Comparison of ENCODE assay signal across 14 cellular contexts in the genomic region with DNA sequence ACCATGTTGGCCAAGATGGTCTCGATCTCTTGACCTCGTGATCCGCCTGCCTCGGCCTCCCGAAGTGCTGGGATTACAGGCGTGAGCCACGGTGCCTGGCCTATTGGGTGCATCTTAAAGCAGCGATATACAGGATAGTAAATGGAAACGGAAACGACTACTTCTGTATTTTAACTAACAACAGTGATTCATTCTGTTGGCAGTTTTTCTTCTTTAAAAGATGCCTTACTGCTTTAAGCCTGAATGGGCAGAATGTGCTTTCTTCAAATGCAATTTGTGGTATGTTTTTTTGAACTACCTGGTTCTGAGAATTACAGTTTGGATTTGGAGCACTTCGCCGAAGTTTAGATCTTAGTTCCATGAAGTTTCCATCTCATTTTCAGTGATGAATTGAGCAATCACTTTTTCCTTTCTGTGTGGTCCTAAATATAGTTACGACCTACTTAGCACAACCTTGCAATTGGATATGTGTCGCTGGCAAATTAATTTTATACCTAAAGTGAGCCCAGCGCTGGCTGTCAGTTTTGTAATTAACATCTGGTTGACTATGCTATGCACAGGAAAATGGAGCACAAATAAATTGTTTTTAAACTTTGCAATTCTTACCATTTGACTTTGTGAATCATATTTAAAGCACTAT. TPM values are rescaled to one million over a fixed set of nuclear protein-coding genes. Genes with fewer than 3 reads are reported as not detected.
DNase-seq lines count a peak whose midpoint lies in the region; ATAC-seq, FAIRE-seq and TF ChIP-seq lines count a peak whose summit lies in the region.
"Had no signal": no experiment of that assay in that cellular context is flagged by ENCODE, and none has a peak within 500 bp of the region (broad histone marks: within the 10 kb centered on the region; RNA-seq: fewer than 3 reads in every experiment).

No MANE protein-coding gene starts in this region.

- WGBS in A549 (ENCODE audit: missing lambda C conversion rate): 83% methylated on average over 15 of the region's 15 CpGs

- H3K4me2 ChIP-seq in A549: no peak overlapping the region

- H3K4me1 Mint-ChIP-seq in WTC11 (peaks cover 48% of the 10 kb centered on the region), naive B cell (peaks cover 0 to 12% (median 7%) of the 10 kb centered on the region in 3 donors)

- no peaks in the 10 kb centered on the region for H3K27me3 ChIP-seq in MG63

- ATAC-seq in A549: no peak
- no peak for ATAC-seq in WTC11
- ATAC-seq in naive B cell (ENCODE audit: low read depth in 2 of 2): no peak
- no peak for ATAC-seq in GM19452 (IDR thresholded peaks at IDR 0.05; ENCODE audit: unreplicated experiment)
- ATAC-seq in HG03432 (IDR thresholded peaks at IDR 0.05; ENCODE audit: unreplicated experiment): no peak
- ATAC-seq in HG03378 (IDR thresholded peaks at IDR 0.05; ENCODE audit: unreplicated experiment): no peak

- no peak for TF ChIP-seq RAD21 in A549 (conservative IDR thresholded peaks at IDR 0.05 in 1 of 2, IDR thresholded peaks at IDR 0.05 in 1 of 2)

- H3K27ac Mint-ChIP-seq in WTC11: no peak overlapping the region
- H3K27ac Mint-ChIP-seq in naive B cell: no peak overlapping the region

- POLR2A ChIA-PET in A549 (lab: Yijun Ruan, JAX) (no interaction called here), WTC11 (lab: Charles Lee) (interaction anchor here (1.0 kb wide), 1 partner anchor 143 kb away, joined by 3 read pairs; no protein-coding TSS in a partner anchor)

- DNase-seq in A549 (ENCODE audit: low read depth in 1 of 2, low spot score in 1 of 2): no peak
- peak; percentile 6 for DNase-seq in EH (ENCODE audit: low read depth)
- no peak for DNase-seq in WTC11 (ENCODE audit: low spot score)
- no peak for DNase-seq in naive B cell
- no peak for DNase-seq in MG63
- DNase-seq: activated CD4-positive, alpha-beta T cell treated with anti-CD3 and anti-CD28 coated beads, Interleukin-2, amount 50 U/mL, for 4 hours; DMS53; lower lobe of right lung; NCI-H1048; NK-92 treated with Interleukin-12 subunit alpha and Interleukin-12 subunit beta, amount 100 ng/mL, for 24 hours; tibial artery had no signal

- CTCF ChIA-PET in A549 (lab: Yijun Ruan, JAX) (interaction anchor here (0.8 to 15.9 kb wide), 8 partner anchors 12 to 206 kb away, joined by 3 to 345 read pairs (median 6); a partner anchor contains a TSS), WTC11 (lab: Charles Lee) (interaction anchor here (1.0 to 4.6 kb wide), 5 partner anchors 12 to 176 kb away, joined by 3 to 59 read pairs (median 4); no protein-coding TSS in a partner anchor)

- TF ChIP-seq POLR2A in A549 (IDR thresholded peaks at IDR 0.05; ENCODE audit: low read length): no peak

- H3K4me3 ChIP-seq in A549 (no peak overlapping the region), MG63 (no peak overlapping the region)

- H3K4me3 Mint-ChIP-seq in WTC11 (peak overlapping the region; percentile 66), naive B cell (peak overlapping the region; percentile 42 to 80 (median 61))

- peaks cover 27% of the 10 kb centered on the region for H3K4me1 ChIP-seq in A549

- 0 out of 6 replicates have a peak overlapping the region, but pooled peaks of 1 of the 2 experiments have one; percentile 17 for H3K27ac ChIP-seq in A549
- H3K27ac ChIP-seq: lower lobe of right lung, tibial artery had no signal

- H3K9me3 ChIP-seq in A549 (no peaks in the 10 kb centered on the region), MG63 (no peaks in the 10 kb centered on the region)
- H3K9me3 ChIP-seq: lower lobe of right lung, tibial artery had no signal

- peak; percentile 65 for FAIRE-seq in A549 (lab: Jason Lieb, UNC)

- no peak for TF ChIP-seq EP300 in A549 (IDR thresholded peaks at IDR 0.05)

- H3K36me3 ChIP-seq in MG63: no peaks in the 10 kb centered on the region
- H3K36me3 ChIP-seq: lower lobe of right lung, tibial artery had no signal

- H3K36me3 Mint-ChIP-seq in WTC11: peaks cover 5% of the 10 kb centered on the region
- H3K36me3 Mint-ChIP-seq in naive B cell: peaks cover 0 to under 1% of the 10 kb centered on the region in 2 donors

- H3K27me3 Mint-ChIP-seq in WTC11 (ENCODE audit: low read depth) (peaks cover 63% of the 10 kb centered on the region), naive B cell (peaks cover 42 to 75% (median 56%) of the 10 kb centered on the region in 3 donors)

- TF ChIP-seq CTCF in A549 (IDR thresholded peaks at IDR 0.05): no peak
- no peak for TF ChIP-seq CTCF in WTC11 (IDR thresholded peaks at IDR 0.05)

- H3K9me3 Mint-ChIP-seq in WTC11 (peaks cover 5% of the 10 kb centered on the region), naive B cell (peaks cover 0 to 6% (median under 1%) of the 10 kb centered on the region in 7 donors)

TF ChIP-seq in A549, 52 proteins besides CTCF, POLR2A, EP300 and RAD21:
- TF ChIP-seq ESRRA (IDR thresholded peaks at IDR 0.05; ENCODE audit: borderline replicate concordance, low read length) (no peak), ZC3H11A (IDR thresholded peaks at IDR 0.05) (no peak), MAFK (IDR thresholded peaks at IDR 0.05; ENCODE audit: partially characterized antibody) (no peak), KDM5A (IDR thresholded peaks at IDR 0.05) (no peak), NPAS2 (CRISPR knock-in tag; IDR thresholded peaks at IDR 0.05; ENCODE audit: borderline replicate concordance) (no peak), EHMT2 (IDR thresholded peaks at IDR 0.05; ENCODE audit: low read depth) (no peak), FOXS1 (CRISPR knock-in tag; IDR thresholded peaks at IDR 0.05) (no peak), GATA3 (IDR thresholded peaks at IDR 0.05; ENCODE audit: borderline replicate concordance) (no peak), FOSB (CRISPR knock-in tag; IDR thresholded peaks at IDR 0.05) (no peak), CBX2 (IDR thresholded peaks at IDR 0.05; ENCODE audit: borderline replicate concordance, low read depth) (no peak), CHD2 (IDR thresholded peaks at IDR 0.05; ENCODE audit: low read length, partially characterized antibody) (no peak), RARB (CRISPR knock-in tag; IDR thresholded peaks at IDR 0.05) (no peak), HOXA7 (CRISPR knock-in tag; IDR thresholded peaks at IDR 0.05) (no peak), ZFP36 (IDR thresholded peaks at IDR 0.05; ENCODE audit: borderline replicate concordance, partially characterized antibody) (no peak), HDAC2 (IDR thresholded peaks at IDR 0.05) (no peak), HOXB5 (CRISPR knock-in tag; IDR thresholded peaks at IDR 0.05) (no peak), RNF2 (IDR thresholded peaks at IDR 0.05; ENCODE audit: borderline replicate concordance, low read depth) (no peak), CHD4 (IDR thresholded peaks at IDR 0.05; ENCODE audit: borderline replicate concordance) (no peak)

TF ChIP-seq in WTC11, 78 proteins besides CTCF, POLR2A, EP300 and RAD21:
- TF ChIP-seq FOXK1 (CRISPR knock-in tag; IDR thresholded peaks at IDR 0.05) (no peak), MXD4 (CRISPR knock-in tag; IDR thresholded peaks at IDR 0.05; ENCODE audit: borderline replicate concordance) (no peak)
- TF ChIP-seq, protein P1, sequence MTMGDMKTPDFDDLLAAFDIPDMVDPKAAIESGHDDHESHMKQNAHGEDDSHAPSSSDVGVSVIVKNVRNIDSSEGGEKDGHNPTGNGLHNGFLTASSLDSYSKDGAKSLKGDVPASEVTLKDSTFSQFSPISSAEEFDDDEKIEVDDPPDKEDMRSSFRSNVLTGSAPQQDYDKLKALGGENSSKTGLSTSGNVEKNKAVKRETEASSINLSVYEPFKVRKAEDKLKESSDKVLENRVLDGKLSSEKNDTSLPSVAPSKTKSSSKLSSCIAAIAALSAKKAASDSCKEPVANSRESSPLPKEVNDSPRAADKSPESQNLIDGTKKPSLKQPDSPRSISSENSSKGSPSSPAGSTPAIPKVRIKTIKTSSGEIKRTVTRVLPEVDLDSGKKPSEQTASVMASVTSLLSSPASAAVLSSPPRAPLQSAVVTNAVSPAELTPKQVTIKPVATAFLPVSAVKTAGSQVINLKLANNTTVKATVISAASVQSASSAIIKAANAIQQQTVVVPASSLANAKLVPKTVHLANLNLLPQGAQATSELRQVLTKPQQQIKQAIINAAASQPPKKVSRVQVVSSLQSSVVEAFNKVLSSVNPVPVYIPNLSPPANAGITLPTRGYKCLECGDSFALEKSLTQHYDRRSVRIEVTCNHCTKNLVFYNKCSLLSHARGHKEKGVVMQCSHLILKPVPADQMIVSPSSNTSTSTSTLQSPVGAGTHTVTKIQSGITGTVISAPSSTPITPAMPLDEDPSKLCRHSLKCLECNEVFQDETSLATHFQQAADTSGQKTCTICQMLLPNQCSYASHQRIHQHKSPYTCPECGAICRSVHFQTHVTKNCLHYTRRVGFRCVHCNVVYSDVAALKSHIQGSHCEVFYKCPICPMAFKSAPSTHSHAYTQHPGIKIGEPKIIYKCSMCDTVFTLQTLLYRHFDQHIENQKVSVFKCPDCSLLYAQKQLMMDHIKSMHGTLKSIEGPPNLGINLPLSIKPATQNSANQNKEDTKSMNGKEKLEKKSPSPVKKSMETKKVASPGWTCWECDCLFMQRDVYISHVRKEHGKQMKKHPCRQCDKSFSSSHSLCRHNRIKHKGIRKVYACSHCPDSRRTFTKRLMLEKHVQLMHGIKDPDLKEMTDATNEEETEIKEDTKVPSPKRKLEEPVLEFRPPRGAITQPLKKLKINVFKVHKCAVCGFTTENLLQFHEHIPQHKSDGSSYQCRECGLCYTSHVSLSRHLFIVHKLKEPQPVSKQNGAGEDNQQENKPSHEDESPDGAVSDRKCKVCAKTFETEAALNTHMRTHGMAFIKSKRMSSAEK (CRISPR knock-in tag; IDR thresholded peaks at IDR 0.05; ENCODE audit: borderline replicate concordance): no peak

RNA-seq across cellular contexts. Expression of a gene that starts 53.6 kb away (rescaled TPM):
- polyA plus RNA-seq in A549 (2011; rRNA removed): 509 and 591 TPM in 2 replicates
- 193 and 219 TPM in 2 replicates for polyA plus RNA-seq in A549 (2012; cell fraction: cytosol; rRNA removed)
- 137 and 145 TPM in 2 replicates for polyA plus RNA-seq in A549 (2012; cell fraction: nucleus; rRNA removed)
- 276 to 288 TPM (median 281 TPM) in 3 replicates for polyA plus RNA-seq in A549 (2017; fragmentation: RNase III; extraction: RNeasy Plus Mini Kit Qiagen cat#74134 plus additional on column Dnase treatment)
- polyA minus RNA-seq in A549 (2011; rRNA and poly(A)+ RNA removed): 204 and 274 TPM in 2 replicates
- total RNA-seq in WTC11 (2021): 224 to 282 TPM (median 236 TPM) in 3 replicates
- polyA plus RNA-seq in naive B cell (ENCODE audit: low read depth in 6 of 6): 100 to 1,000 TPM; 419 to 531 (median 455) TPM
- total RNA-seq in MG63 (2014; rRNA removed; shearing (Covaris generic); ENCODE audit: low replicate concordance): 180 and 183 TPM in 2 replicates
